30 cellular contexts compared by ENCODE assay signal in the genomic region with DNA sequence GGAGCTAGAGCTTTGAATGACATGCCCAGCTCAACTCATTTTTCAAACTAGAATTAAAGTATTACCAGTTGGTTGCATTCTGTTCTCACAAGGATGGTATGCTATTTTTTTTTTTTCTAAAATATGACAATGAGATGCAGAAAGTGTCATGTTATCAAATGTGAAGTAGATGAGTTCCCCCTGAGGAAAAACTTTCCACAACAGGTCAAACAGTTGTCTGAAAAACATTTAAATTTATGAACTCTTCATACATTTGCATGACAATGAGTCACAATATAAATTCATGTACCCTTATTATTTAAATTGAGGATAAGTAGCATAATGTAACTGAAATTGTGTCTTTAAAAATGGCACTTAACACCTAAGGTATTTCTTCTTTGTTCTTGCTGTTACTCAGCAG.
"Had no signal": no experiment of that assay in that cellular context is flagged by ENCODE, and none has a peak within 500 bp of the region (broad histone marks: within the 10 kb centered on the region; RNA-seq: fewer than 3 reads in every experiment).

No MANE protein-coding gene starts in this region.

- H3K27me3 ChIP-seq: adrenal gland, ascending aorta, body of pancreas, brain microvascular endothelial cell, breast epithelium, cardiac muscle cell had no signal

- H3K27ac ChIP-seq: adrenal gland, ascending aorta, body of pancreas, brain microvascular endothelial cell, breast epithelium, cardiac muscle cell had no signal

- DNase-seq: activated effector memory CD4-positive, alpha-beta T cell treated with anti-CD3 and anti-CD28 coated beads, Interleukin-2, amount 50 U/mL, for 16 hours; activated effector memory CD4-positive, alpha-beta T cell treated with Interleukin-2 at 50 U/mL for 16 hours; activated gamma-delta T cell; activated gamma-delta T cell treated with Interleukin-2 at 50 U/mL for 16 hours; activated naive CD4-positive, alpha-beta T cell; activated naive CD4-positive, alpha-beta T cell treated with anti-CD3 and anti-CD28 coated beads for 36 hours; activated naive CD4-positive, alpha-beta T cell treated with anti-CD3 and anti-CD28 coated beads, Interleukin-2, amount 10 ng/mL, durations not matched to agents 7 days and 5 days; activated naive CD4-positive, alpha-beta T cell treated with anti-CD3 and anti-CD28 coated beads, Interleukin-2, amount 50 U/mL, for 16 hours; activated naive CD4-positive, alpha-beta T cell treated with Interleukin-2 at 50 U/mL for 16 hours; activated naive CD8-positive, alpha-beta T cell treated with anti-CD3 and anti-CD28 coated beads for 36 hours; activated naive CD8-positive, alpha-beta T cell treated with anti-CD3 and anti-CD28 coated beads, Interleukin-2, amount 10 ng/mL, durations not matched to agents 7 days and 5 days; activated naive CD8-positive, alpha-beta T cell treated with anti-CD3 and anti-CD28 coated beads, Interleukin-2, amount 50 U/mL, for 24 hours; activated T-cell treated with anti-CD3 and anti-CD28 coated beads, Interleukin-2, amount 50 U/mL, for 1 hour; activated T-cell treated with anti-CD3 and anti-CD28 coated beads, Interleukin-2, amount 50 U/mL, for 24 hours; activated T-cell treated with anti-CD3 and anti-CD28 coated beads, Interleukin-2, amount 50 U/mL, for 4 hours; activated T-cell treated with anti-CD3 and anti-CD28 coated beads, Interleukin-2, amount 50 U/mL, for 48 hours; activated T-cell treated with anti-CD3 and anti-CD28 coated beads, Interleukin-2, amount 50 U/mL, for 72 hours; adrenal gland; amniotic stem cell; amygdala; anterior cingulate cortex; aorta; body of pancreas; brain microvascular endothelial cell; caudate nucleus; central memory CD4-positive, alpha-beta T cell; cerebellar nuclear complex had no signal

- H3K4me3 ChIP-seq: adrenal gland, ascending aorta, body of pancreas, breast epithelium, cardiac muscle cell had no signal

- H3K9me3 ChIP-seq: adrenal gland, ascending aorta, body of pancreas, breast epithelium had no signal

- H3K36me3 ChIP-seq: adrenal gland, ascending aorta, brain microvascular endothelial cell, breast epithelium, cardiac muscle cell had no signal
